1 cellular context compared by ENCODE assay signal in the genomic region with DNA sequence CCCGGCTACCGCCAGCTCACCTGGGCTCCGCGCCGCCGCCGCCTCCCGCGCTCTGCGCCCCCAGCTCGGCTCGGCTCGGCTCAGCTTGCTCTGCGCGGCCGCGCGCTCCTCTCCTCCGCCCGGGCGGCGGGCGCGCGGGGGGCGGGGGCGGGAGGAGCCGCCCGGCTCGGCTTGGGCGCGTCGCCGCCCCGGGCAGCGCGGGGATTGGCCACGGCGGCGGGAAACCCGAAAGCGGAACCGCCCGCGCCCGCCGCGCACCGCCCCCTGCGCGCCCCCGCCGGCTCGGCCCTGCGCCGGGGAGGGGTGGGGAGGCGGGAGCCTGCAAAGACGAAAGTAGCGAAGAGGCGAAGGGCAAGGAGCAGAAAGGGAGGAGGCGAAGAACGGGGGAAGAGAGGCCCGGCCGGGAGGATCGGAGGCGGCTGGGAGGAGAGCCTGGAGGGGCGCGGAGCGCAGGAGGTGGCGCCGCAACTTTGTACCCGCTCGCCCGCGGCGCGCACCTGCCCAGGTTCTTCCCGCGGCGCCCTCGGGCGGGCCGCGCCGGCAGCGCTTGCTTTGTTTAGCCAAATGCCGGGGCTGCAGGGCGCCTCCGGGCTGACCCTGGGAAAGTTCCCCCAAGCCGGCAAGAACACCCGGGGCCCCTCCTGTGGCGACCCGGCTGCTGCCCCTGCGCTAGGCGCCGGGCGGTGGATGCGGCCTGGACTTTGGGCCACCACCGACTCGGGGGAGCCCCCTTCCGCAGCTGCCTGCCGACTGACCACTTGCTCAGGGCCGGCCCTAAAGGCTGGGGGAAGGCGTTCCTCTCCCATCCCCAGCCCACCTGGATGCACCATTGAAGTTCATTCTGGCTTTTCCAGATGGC.
TF ChIP-seq lines count a peak whose summit lies in the region.

A gene (minus strand): TSS at position 92 of the 859 bp plus-strand sequence. CDS start 22,183 bp downstream, outside the sequence.

TF ChIP-seq in HepG2, 621 proteins besides CTCF, POLR2A, EP300 and RAD21 (continued from another document and continues in another):
- TF ChIP-seq ZNF557 (CRISPR knock-in tag; IDR thresholded peaks at IDR 0.05) (0 out of 2 replicates have a peak, but pooled peaks have one; percentile 50), NFKB2 (CRISPR knock-in tag; IDR thresholded peaks at IDR 0.05; ENCODE audit: borderline replicate concordance) (peak; percentile 36; the same call in 1 of the 2 replicates), EEA1 (CRISPR knock-in tag; IDR thresholded peaks at IDR 0.05; ENCODE audit: borderline replicate concordance) (no peak), HNRNPK (IDR thresholded peaks at IDR 0.05; ENCODE audit: low read depth, low read length, poor library complexity, severe bottlenecking) (peak; percentile 74), POLR2AphosphoS2 (IDR thresholded peaks at IDR 0.05; ENCODE audit: low read depth, low read length) (no peak), CAMTA2 (CRISPR knock-in tag; IDR thresholded peaks at IDR 0.05; ENCODE audit: borderline replicate concordance) (0 out of 2 replicates have a peak, but pooled peaks have one; percentile 27), ZNF329 (CRISPR knock-in tag; IDR thresholded peaks at IDR 0.05; ENCODE audit: low read depth) (no peak), YY1 (IDR thresholded peaks at IDR 0.05; ENCODE audit: insufficient read depth, insufficient replicate concordance, low read depth, low read length) (no peak), ATM (IDR thresholded peaks at IDR 0.05; ENCODE audit: borderline replicate concordance) (no peak), MAZ (IDR thresholded peaks at IDR 0.05; ENCODE audit: borderline replicate concordance, low read depth, low read length) (peak; percentile 57), MAZ (CRISPR knock-in tag; IDR thresholded peaks at IDR 0.05; ENCODE audit: low read depth) (peak; percentile 28; the same call in 1 of the 2 replicates), ZMAT3 (CRISPR knock-in tag; conservative IDR thresholded peaks at IDR 0.05) (peak; percentile 74; the same call in 1 of the 2 replicates), XBP1 (CRISPR knock-in tag; IDR thresholded peaks at IDR 0.05) (no peak), HNRNPLL (IDR thresholded peaks at IDR 0.05; ENCODE audit: low read depth, low read length, poor library complexity, severe bottlenecking) (peak; percentile 75), MEF2D (CRISPR knock-in tag; IDR thresholded peaks at IDR 0.05) (0 out of 2 replicates have a peak, but pooled peaks have one; percentile 36), PCBP2 (optimal IDR thresholded peaks at IDR 0.05; ENCODE audit: low read depth, low read length, poor library complexity, severe bottlenecking) (no peak), TRIM24 (CRISPR knock-in tag; IDR thresholded peaks at IDR 0.05) (no peak), ZSCAN9 (CRISPR knock-in tag; IDR thresholded peaks at IDR 0.05; ENCODE audit: borderline replicate concordance) (no peak), ZSCAN22 (CRISPR knock-in tag; IDR thresholded peaks at IDR 0.05) (no peak; the same call in 1 of the 2 replicates), ZFY (CRISPR knock-in tag; IDR thresholded peaks at IDR 0.05) (peak; percentile 68; the same call in 1 of the 2 replicates), ZNF224 (CRISPR knock-in tag; IDR thresholded peaks at IDR 0.05) (0 out of 2 replicates have a peak, but pooled peaks have one; percentile 59), HNF4A (CRISPR knock-in tag; IDR thresholded peaks at IDR 0.05) (peak; percentile 75), PHB2 (IDR thresholded peaks at IDR 0.05; ENCODE audit: partially characterized antibody) (no peak), ZNF776 (CRISPR knock-in tag; IDR thresholded peaks at IDR 0.05) (0 out of 2 replicates have a peak, but pooled peaks have one; percentile 68), HDAC1 (CRISPR knock-in tag; IDR thresholded peaks at IDR 0.05) (peak; percentile 74; the same call in 1 of the 2 replicates), ZNF430 (CRISPR knock-in tag; IDR thresholded peaks at IDR 0.05) (peak; percentile 63; the same call in 1 of the 2 replicates), ZNF607 (CRISPR knock-in tag; IDR thresholded peaks at IDR 0.05; ENCODE audit: borderline replicate concordance) (0 out of 2 replicates have a peak, but pooled peaks have one; percentile 60), ZNF598 (CRISPR knock-in tag; IDR thresholded peaks at IDR 0.05; ENCODE audit: borderline replicate concordance) (peak; percentile 81)
- TF ChIP-seq, protein P1, sequence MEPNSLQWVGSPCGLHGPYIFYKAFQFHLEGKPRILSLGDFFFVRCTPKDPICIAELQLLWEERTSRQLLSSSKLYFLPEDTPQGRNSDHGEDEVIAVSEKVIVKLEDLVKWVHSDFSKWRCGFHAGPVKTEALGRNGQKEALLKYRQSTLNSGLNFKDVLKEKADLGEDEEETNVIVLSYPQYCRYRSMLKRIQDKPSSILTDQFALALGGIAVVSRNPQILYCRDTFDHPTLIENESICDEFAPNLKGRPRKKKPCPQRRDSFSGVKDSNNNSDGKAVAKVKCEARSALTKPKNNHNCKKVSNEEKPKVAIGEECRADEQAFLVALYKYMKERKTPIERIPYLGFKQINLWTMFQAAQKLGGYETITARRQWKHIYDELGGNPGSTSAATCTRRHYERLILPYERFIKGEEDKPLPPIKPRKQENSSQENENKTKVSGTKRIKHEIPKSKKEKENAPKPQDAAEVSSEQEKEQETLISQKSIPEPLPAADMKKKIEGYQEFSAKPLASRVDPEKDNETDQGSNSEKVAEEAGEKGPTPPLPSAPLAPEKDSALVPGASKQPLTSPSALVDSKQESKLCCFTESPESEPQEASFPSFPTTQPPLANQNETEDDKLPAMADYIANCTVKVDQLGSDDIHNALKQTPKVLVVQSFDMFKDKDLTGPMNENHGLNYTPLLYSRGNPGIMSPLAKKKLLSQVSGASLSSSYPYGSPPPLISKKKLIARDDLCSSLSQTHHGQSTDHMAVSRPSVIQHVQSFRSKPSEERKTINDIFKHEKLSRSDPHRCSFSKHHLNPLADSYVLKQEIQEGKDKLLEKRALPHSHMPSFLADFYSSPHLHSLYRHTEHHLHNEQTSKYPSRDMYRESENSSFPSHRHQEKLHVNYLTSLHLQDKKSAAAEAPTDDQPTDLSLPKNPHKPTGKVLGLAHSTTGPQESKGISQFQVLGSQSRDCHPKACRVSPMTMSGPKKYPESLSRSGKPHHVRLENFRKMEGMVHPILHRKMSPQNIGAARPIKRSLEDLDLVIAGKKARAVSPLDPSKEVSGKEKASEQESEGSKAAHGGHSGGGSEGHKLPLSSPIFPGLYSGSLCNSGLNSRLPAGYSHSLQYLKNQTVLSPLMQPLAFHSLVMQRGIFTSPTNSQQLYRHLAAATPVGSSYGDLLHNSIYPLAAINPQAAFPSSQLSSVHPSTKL (CRISPR knock-in tag; IDR thresholded peaks at IDR 0.05), result peak; percentile 51; the same call in 1 of the 2 replicates
- TF ChIP-seq, protein P2, sequence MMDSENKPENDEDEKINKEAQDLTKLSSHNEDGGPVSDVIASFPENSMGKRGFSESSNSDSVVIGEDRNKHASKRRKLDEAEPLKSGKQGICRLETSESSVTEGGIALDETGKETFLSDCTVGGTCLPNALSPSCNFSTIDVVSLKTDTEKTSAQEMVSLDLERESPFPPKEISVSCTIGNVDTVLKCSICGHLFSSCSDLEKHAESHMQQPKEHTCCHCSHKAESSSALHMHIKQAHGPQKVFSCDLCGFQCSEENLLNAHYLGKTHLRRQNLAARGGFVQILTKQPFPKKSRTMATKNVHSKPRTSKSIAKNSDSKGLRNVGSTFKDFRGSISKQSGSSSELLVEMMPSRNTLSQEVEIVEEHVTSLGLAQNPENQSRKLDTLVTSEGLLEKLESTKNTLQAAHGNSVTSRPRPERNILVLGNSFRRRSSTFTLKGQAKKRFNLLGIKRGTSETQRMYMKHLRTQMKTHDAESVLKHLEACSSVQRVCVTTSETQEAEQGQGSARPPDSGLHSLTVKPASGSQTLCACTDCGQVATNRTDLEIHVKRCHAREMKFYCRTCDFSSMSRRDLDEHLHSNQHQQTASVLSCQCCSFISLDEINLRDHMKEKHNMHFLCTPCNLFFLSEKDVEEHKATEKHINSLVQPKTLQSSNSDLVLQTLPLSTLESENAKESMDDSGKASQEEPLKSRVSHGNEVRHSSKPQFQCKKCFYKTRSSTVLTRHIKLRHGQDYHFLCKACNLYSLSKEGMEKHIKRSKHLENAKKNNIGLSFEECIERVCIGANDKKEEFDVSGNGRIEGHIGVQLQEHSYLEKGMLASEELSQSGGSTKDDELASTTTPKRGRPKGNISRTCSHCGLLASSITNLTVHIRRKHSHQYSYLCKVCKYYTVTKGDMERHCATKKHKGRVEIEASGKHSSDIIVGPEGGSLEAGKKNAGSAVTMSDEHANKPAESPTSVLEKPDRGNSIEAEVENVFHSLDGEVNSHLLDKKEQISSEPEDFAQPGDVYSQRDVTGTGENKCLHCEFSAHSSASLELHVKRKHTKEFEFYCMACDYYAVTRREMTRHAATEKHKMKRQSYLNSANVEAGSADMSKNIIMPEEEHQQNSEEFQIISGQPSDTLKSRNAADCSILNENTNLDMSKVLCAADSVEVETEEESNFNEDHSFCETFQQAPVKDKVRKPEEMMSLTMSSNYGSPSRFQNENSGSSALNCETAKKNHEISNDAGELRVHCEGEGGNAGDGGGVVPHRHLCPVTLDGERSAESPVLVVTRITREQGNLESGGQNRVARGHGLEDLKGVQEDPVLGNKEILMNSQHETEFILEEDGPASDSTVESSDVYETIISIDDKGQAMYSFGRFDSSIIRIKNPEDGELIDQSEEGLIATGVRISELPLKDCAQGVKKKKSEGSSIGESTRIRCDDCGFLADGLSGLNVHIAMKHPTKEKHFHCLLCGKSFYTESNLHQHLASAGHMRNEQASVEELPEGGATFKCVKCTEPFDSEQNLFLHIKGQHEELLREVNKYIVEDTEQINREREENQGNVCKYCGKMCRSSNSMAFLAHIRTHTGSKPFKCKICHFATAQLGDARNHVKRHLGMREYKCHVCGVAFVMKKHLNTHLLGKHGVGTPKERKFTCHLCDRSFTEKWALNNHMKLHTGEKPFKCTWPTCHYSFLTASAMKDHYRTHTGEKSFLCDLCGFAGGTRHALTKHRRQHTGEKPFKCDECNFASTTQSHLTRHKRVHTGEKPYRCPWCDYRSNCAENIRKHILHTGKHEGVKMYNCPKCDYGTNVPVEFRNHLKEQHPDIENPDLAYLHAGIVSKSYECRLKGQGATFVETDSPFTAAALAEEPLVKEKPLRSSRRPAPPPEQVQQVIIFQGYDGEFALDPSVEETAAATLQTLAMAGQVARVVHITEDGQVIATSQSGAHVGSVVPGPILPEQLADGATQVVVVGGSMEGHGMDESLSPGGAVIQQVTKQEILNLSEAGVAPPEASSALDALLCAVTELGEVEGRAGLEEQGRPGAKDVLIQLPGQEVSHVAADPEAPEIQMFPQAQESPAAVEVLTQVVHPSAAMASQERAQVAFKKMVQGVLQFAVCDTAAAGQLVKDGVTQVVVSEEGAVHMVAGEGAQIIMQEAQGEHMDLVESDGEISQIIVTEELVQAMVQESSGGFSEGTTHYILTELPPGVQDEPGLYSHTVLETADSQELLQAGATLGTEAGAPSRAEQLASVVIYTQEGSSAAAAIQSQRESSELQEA (CRISPR knock-in tag; IDR thresholded peaks at IDR 0.05; ENCODE audit: not compliant biosample characterization), result peak; percentile 80
- TF ChIP-seq, protein P3, sequence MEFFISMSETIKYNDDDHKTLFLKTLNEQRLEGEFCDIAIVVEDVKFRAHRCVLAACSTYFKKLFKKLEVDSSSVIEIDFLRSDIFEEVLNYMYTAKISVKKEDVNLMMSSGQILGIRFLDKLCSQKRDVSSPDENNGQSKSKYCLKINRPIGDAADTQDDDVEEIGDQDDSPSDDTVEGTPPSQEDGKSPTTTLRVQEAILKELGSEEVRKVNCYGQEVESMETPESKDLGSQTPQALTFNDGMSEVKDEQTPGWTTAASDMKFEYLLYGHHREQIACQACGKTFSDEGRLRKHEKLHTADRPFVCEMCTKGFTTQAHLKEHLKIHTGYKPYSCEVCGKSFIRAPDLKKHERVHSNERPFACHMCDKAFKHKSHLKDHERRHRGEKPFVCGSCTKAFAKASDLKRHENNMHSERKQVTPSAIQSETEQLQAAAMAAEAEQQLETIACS (CRISPR knock-in tag; IDR thresholded peaks at IDR 0.05), result peak; percentile 92
- TF ChIP-seq, protein P4, sequence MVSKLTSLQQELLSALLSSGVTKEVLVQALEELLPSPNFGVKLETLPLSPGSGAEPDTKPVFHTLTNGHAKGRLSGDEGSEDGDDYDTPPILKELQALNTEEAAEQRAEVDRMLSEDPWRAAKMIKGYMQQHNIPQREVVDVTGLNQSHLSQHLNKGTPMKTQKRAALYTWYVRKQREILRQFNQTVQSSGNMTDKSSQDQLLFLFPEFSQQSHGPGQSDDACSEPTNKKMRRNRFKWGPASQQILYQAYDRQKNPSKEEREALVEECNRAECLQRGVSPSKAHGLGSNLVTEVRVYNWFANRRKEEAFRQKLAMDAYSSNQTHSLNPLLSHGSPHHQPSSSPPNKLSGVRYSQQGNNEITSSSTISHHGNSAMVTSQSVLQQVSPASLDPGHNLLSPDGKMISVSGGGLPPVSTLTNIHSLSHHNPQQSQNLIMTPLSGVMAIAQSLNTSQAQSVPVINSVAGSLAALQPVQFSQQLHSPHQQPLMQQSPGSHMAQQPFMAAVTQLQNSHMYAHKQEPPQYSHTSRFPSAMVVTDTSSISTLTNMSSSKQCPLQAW (CRISPR knock-in tag; IDR thresholded peaks at IDR 0.05), result peak; percentile 50; the same call in 1 of the 2 replicates
- TF ChIP-seq, protein P5, sequence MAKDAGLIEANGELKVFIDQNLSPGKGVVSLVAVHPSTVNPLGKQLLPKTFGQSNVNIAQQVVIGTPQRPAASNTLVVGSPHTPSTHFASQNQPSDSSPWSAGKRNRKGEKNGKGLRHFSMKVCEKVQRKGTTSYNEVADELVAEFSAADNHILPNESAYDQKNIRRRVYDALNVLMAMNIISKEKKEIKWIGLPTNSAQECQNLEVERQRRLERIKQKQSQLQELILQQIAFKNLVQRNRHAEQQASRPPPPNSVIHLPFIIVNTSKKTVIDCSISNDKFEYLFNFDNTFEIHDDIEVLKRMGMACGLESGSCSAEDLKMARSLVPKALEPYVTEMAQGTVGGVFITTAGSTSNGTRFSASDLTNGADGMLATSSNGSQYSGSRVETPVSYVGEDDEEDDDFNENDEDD (CRISPR knock-in tag; IDR thresholded peaks at IDR 0.05; ENCODE audit: borderline replicate concordance), result no peak
- TF ChIP-seq, protein P6, sequence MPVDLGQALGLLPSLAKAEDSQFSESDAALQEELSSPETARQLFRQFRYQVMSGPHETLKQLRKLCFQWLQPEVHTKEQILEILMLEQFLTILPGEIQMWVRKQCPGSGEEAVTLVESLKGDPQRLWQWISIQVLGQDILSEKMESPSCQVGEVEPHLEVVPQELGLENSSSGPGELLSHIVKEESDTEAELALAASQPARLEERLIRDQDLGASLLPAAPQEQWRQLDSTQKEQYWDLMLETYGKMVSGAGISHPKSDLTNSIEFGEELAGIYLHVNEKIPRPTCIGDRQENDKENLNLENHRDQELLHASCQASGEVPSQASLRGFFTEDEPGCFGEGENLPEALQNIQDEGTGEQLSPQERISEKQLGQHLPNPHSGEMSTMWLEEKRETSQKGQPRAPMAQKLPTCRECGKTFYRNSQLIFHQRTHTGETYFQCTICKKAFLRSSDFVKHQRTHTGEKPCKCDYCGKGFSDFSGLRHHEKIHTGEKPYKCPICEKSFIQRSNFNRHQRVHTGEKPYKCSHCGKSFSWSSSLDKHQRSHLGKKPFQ (CRISPR knock-in tag; IDR thresholded peaks at IDR 0.05; ENCODE audit: insufficient replicate concordance), result no peak
